In the genomic region with DNA sequence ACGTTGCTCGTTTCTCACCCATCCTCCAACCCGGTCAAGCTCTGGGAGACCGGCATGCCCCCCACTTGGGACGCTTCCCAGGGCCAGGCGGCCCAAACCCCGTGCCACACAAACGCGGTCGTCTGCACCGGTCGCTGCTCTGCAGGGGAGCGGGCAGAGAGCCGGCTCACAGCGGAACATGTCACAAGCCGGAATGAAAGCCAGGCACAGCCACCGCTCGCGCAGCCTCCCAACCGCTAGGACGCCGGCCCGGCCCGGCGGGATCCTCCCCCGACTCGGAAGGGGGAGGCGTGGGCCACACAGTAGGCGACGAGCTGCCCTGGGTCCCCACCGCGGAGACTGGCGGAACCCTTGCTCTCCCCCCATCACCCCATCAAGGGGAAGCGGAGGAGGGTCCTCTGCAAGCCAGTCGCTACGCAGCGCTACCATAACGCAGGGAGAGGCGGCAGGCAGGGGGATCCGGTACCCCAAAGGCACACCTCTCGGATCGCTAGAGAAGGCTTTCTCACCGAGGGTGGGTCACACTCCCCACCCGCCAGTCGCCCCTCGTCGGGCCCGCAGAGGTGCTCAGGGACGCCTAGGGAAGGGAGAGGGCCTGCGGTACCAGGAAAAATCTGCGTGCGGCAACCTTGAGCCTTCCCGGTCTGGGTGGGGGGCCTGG, we compare ENCODE assay signal across 1 cellular context.
A peak's percentile ranks its signal among the peaks of the same experiment; 100 is the strongest.
TF ChIP-seq lines count a peak whose summit lies in the region.

No MANE protein-coding gene starts in this region.

TF ChIP-seq in GM23338, 12 proteins besides CTCF, POLR2A, EP300 and RAD21:
- TF ChIP-seq ZNF462 (CRISPR knock-in tag; IDR thresholded peaks at IDR 0.05) (no peak), STAT1 (IDR thresholded peaks at IDR 0.05; ENCODE audit: unreplicated experiment) (no peak), JUNB (IDR thresholded peaks at IDR 0.05; ENCODE audit: unreplicated experiment) (no peak), EZH2 (IDR thresholded peaks at IDR 0.05; ENCODE audit: low read depth, unreplicated experiment) (peak; percentile 59), REST (IDR thresholded peaks at IDR 0.05; ENCODE audit: unreplicated experiment) (no peak), ZNF331 (CRISPR knock-in tag; IDR thresholded peaks at IDR 0.05; ENCODE audit: low read depth) (no peak)
- TF ChIP-seq, protein P1, sequence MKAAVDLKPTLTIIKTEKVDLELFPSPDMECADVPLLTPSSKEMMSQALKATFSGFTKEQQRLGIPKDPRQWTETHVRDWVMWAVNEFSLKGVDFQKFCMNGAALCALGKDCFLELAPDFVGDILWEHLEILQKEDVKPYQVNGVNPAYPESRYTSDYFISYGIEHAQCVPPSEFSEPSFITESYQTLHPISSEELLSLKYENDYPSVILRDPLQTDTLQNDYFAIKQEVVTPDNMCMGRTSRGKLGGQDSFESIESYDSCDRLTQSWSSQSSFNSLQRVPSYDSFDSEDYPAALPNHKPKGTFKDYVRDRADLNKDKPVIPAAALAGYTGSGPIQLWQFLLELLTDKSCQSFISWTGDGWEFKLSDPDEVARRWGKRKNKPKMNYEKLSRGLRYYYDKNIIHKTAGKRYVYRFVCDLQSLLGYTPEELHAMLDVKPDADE (IDR thresholded peaks at IDR 0.05) = no peak
